ENCODE assay signal across 1 cellular context in genomic region chr16:8634991-8635736, GRCh38.
A peak's percentile ranks its signal among the peaks of the same experiment; 100 is the strongest.
TF ChIP-seq lines count a peak whose summit lies in the region.

No MANE protein-coding gene starts in this region.

TF ChIP-seq in K562, 482 proteins besides CTCF, POLR2A, EP300 and RAD21 (continued from another document):
- TF ChIP-seq THAP12 (CRISPR knock-in tag; IDR thresholded peaks at IDR 0.05) (no peak), ZNF57 (CRISPR knock-in tag; IDR thresholded peaks at IDR 0.05) (no peak), ETV1 (tag; conservative IDR thresholded peaks at IDR 0.05; ENCODE audit: low read depth) (no peak), TBP (optimal IDR thresholded peaks at IDR 0.05; ENCODE audit: low read depth, low read length) (no peak), POLR2G (IDR thresholded peaks at IDR 0.05; ENCODE audit: low read depth, low read length) (no peak), GTF2F1 (IDR thresholded peaks at IDR 0.05; ENCODE audit: low read depth, low read length) (no peak), NR2C2 (CRISPR knock-in tag; IDR thresholded peaks at IDR 0.05) (no peak), NR2C2 (tag; IDR thresholded peaks at IDR 0.05) (no peak), IRF2 (CRISPR knock-in tag; IDR thresholded peaks at IDR 0.05) (no peak), BMI1 (IDR thresholded peaks at IDR 0.05; ENCODE audit: low read length) (no peak), CREB1 (IDR thresholded peaks at IDR 0.05) (peak; percentile 49; the same call in 1 of the 2 replicates), CREB1 (CRISPR knock-in tag; IDR thresholded peaks at IDR 0.05) (no peak), PPARD (CRISPR knock-in tag; IDR thresholded peaks at IDR 0.05) (no peak), RFX1 (IDR thresholded peaks at IDR 0.05) (no peak), ZBTB33 (CRISPR knock-in tag; IDR thresholded peaks at IDR 0.05) (peak; percentile 79; the same call in 1 of the 2 replicates), HCFC1 (IDR thresholded peaks at IDR 0.05; ENCODE audit: low read depth, low read length) (no peak), ZNF175 (CRISPR knock-in tag; IDR thresholded peaks at IDR 0.05; ENCODE audit: low read depth) (no peak), MCM3 (IDR thresholded peaks at IDR 0.05) (no peak), ZNF507 (tag; conservative IDR thresholded peaks at IDR 0.05) (no peak), MAFK (IDR thresholded peaks at IDR 0.05; ENCODE audit: low read length) (peak; percentile 35; the same call in 1 of the 2 replicates), ZNF583 (CRISPR knock-in tag; IDR thresholded peaks at IDR 0.05) (no peak)
